8 cellular contexts compared by ENCODE assay signal in the genomic region with DNA sequence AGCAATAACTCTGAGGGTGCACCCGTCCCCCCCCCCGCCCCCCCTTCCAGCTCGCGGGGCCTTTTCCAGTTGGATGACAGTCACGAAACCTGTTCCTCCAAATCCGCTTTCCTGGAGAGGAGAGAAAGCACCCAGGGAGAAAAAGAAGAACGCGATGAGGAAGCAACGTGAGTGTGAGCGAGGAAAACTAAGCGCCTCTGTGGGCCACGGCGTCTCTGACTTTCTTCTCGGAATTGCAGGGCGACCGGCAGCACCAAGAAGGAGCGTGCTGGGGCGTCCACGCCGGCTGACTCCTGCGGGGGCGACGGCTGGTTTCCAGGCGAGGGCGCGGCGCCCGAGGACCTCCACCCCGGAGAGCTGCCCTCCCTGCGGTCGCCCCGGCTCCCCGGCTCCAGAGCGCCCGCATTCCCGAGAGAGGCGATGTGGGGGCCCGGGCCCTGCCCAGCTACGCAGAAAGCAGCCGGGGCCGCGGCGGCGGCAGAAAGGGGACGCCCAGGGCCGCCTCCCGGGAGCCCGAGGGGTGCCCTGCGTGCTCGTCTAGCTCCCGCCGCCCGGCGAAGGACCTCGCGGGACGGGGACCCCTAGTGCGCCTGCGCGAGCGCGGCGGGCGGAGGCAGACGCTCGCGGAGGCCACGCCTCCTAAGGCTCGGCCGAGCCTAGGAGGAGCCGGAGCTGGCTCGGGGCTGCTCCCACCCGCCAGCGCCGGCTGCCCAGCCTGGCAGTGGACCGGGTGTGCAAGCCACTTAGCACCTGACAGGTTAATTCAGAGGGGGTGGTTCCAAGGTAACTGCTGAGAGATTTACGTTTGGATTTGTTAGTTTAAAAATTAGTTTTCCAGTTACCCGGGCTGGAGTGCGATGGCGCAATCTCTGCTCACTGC.
DNase-seq lines count a peak whose midpoint lies in the region; ATAC-seq and TF ChIP-seq lines count a peak whose summit lies in the region.

No MANE protein-coding gene starts in this region.

- TF ChIP-seq CTCF in astrocyte of the cerebellum (IDR thresholded peaks at IDR 0.05; ENCODE audit: low read depth, low read length, missing control alignments) (no peak), retinal pigment epithelial cell (conservative IDR thresholded peaks at IDR 0.05; ENCODE audit: low read depth, low read length) (no peak)

- ATAC-seq in GM18511 (IDR thresholded peaks at IDR 0.05; ENCODE audit: unreplicated experiment) (peak; percentile 89), HG02973 (IDR thresholded peaks at IDR 0.05; ENCODE audit: unreplicated experiment) (peak; percentile 86)

- DNase-seq in NCI-H2029 treated with DMSO at 0.1 percent for 48 hours (lab: John Stamatoyannopoulos, UW) (peak; percentile 34), T1000 (lab: John Stamatoyannopoulos, UW) (peak; percentile 72), astrocyte of the cerebellum (ENCODE audit: low read depth) (no peak), hippocampal formation (lab: John Stamatoyannopoulos, UW) (peak; percentile 67 to 76), retinal pigment epithelial cell (ENCODE audit: low read depth) (no peak), OCI-M2 (lab: John Stamatoyannopoulos, UW; ENCODE audit: unreplicated experiment) (no peak)

- in situ Hi-C loops in astrocyte of the cerebellum (cut with HindIII; ENCODE audit: low sequenced_read_pairs): no loop called here

- H3K4me3 ChIP-seq in astrocyte of the cerebellum (ENCODE audit: low read depth, low read length) (peak overlapping the region; percentile 61), retinal pigment epithelial cell (ENCODE audit: low read length) (peak overlapping the region; percentile 34)

Comparison
In these comparisons a context has a peak if more than half of its experiments do, and no peak if none do; other contexts are left out.
1. DNase-seq: peak in NCI-H2029 treated with DMSO at 0.1 percent for 48 hours (single experiment), T1000 (single experiment) and hippocampal formation (2 of 2); none in astrocyte of the cerebellum (single experiment), retinal pigment epithelial cell (single experiment) and OCI-M2 (single experiment).